12 cellular contexts compared by ENCODE assay signal in genomic region chr12:69348162-69348938, GRCh38. TPM values are rescaled to one million over a fixed set of nuclear protein-coding genes. Genes with fewer than 3 reads are reported as not detected.
DNase-seq lines count a peak whose midpoint lies in the region; ATAC-seq and TF ChIP-seq lines count a peak whose summit lies in the region.
"Had no signal": no experiment of that assay in that cellular context is flagged by ENCODE, and none has a peak within 500 bp of the region (broad histone marks: within the 10 kb centered on the region; RNA-seq: fewer than 3 reads in every experiment).

LYZ (plus strand) TSS chr12:69348381; CDS start chr12:69348409, 28 bp downstream.

- H3K4me3 Mint-ChIP-seq in MCF 10A (ENCODE audit: unreplicated experiment), result no peak within 1 kb of the TSS
- H3K4me3 Mint-ChIP-seq in naive thymus-derived CD4-positive, alpha-beta T cell, result no peak within 1 kb of the TSS
- H3K4me3 Mint-ChIP-seq: nephron had no signal

- H3K4me1 ChIP-seq in breast epithelium, result no peaks in the 10 kb centered on the region
- peaks cover 0 to 3% of the 10 kb centered on the region in 2 donors for H3K4me1 ChIP-seq in naive thymus-derived CD4-positive, alpha-beta T cell (ENCODE audit: control insufficient read depth in 2 of 2, insufficient read depth in 2 of 2, low read length in 2 of 2)
- no peaks in the 10 kb centered on the region for H3K4me1 ChIP-seq in BE2C
- H3K4me1 ChIP-seq: foreskin keratinocyte had no signal

- no peak for TF ChIP-seq CTCF in breast epithelium (IDR thresholded peaks at IDR 0.05)
- TF ChIP-seq CTCF in MCF 10A (IDR thresholded peaks at IDR 0.05; ENCODE audit: unreplicated experiment), result no peak
- no peak for TF ChIP-seq CTCF in BE2C (IDR thresholded peaks at IDR 0.05; ENCODE audit: low read depth, low read length)

- H3K4me3 ChIP-seq in breast epithelium, result peak within 1 kb of the TSS in 1 of 3 donors; percentile 12
- H3K4me3 ChIP-seq in naive thymus-derived CD4-positive, alpha-beta T cell (ENCODE audit: low read length), result no peak within 1 kb of the TSS
- H3K4me3 ChIP-seq in BE2C (ENCODE audit: low read depth, low read length), result no peak within 1 kb of the TSS
- H3K4me3 ChIP-seq: cardiac muscle cell had no signal

- H3K9me3 Mint-ChIP-seq in MCF 10A (ENCODE audit: unreplicated experiment), result no peaks in the 10 kb centered on the region
- H3K9me3 Mint-ChIP-seq in naive thymus-derived CD4-positive, alpha-beta T cell, result no peaks in the 10 kb centered on the region
- H3K9me3 Mint-ChIP-seq: nephron had no signal

- CTCF ChIA-PET in MCF 10A (lab: Yijun Ruan, JAX), result interaction anchor here (0.5 to 2.8 kb wide), 5 partner anchors 9 to 1187 kb away, joined by 3 to 13 read pairs (median 3); no protein-coding TSS in a partner anchor
- CTCF ChIA-PET in naive thymus-derived CD4-positive, alpha-beta T cell (lab: Charles Lee), result interaction anchor here (1.4 kb wide), 1 partner anchor 10 kb away, joined by 3 read pairs; no protein-coding TSS in a partner anchor

- DNase-seq in breast epithelium (ENCODE audit: low spot score in 2 of 2), result no peak
- DNase-seq in MCF 10A (ENCODE audit: unreplicated experiment), result no peak
- no peak for DNase-seq in naive thymus-derived CD4-positive, alpha-beta T cell
- no peak for DNase-seq in DMS 273 (lab: John Stamatoyannopoulos, UW; ENCODE audit: unreplicated experiment)
- DNase-seq in BE2C, result no peak
- DNase-seq in A172 (ENCODE audit: low spot score), result no peak
- no peak for DNase-seq in superior temporal gyrus (ENCODE audit: extremely low spot score)
- DNase-seq: foreskin keratinocyte, NCI-H2081 had no signal

- H3K4me1 Mint-ChIP-seq in MCF 10A (ENCODE audit: insufficient read depth, unreplicated experiment), result no peaks in the 10 kb centered on the region
- peaks cover 0 to 7% (median 6%) of the 10 kb centered on the region in 7 donors for H3K4me1 Mint-ChIP-seq in naive thymus-derived CD4-positive, alpha-beta T cell
- H3K4me1 Mint-ChIP-seq: nephron had no signal

- H3K9me3 ChIP-seq in breast epithelium (no peaks in the 10 kb centered on the region), BE2C (no peaks in the 10 kb centered on the region)
- no peaks in the 10 kb centered on the region for H3K9me3 ChIP-seq in naive thymus-derived CD4-positive, alpha-beta T cell (ENCODE audit: control insufficient read depth in 2 of 3, low read length in 3 of 3)

- intact Hi-C loops in breast epithelium (cut with DNase I; ENCODE audit: low total_unique reads) (no loop called here), MCF 10A (cut with micrococcal nuclease) (no loop called here)
- intact Hi-C loops in naive thymus-derived CD4-positive, alpha-beta T cell (cut with micrococcal nuclease), result no loop called here

- no peaks in the 10 kb centered on the region for H3K36me3 ChIP-seq in breast epithelium
- no peaks in the 10 kb centered on the region for H3K36me3 ChIP-seq in naive thymus-derived CD4-positive, alpha-beta T cell (ENCODE audit: control insufficient read depth in 2 of 3, insufficient read depth in 3 of 3, low read length in 3 of 3)
- no peaks in the 10 kb centered on the region for H3K36me3 ChIP-seq in BE2C
- H3K36me3 ChIP-seq: cardiac muscle cell had no signal

- H3K36me3 Mint-ChIP-seq in MCF 10A (ENCODE audit: insufficient read depth, unreplicated experiment), result no peaks in the 10 kb centered on the region
- H3K36me3 Mint-ChIP-seq in naive thymus-derived CD4-positive, alpha-beta T cell, result no peaks in the 10 kb centered on the region

- no peak within 1 kb of the TSS for H3K27ac ChIP-seq in breast epithelium
- H3K27ac ChIP-seq in naive thymus-derived CD4-positive, alpha-beta T cell (ENCODE audit: low read depth, low read length), result no peak within 1 kb of the TSS
- H3K27ac ChIP-seq: cardiac muscle cell, foreskin keratinocyte had no signal

- no peak within 1 kb of the TSS for H3K27ac Mint-ChIP-seq in MCF 10A (ENCODE audit: low read depth, unreplicated experiment)
- peak within 1 kb of the TSS in 1 of 9 donors; percentile 10 for H3K27ac Mint-ChIP-seq in naive thymus-derived CD4-positive, alpha-beta T cell
- H3K27ac Mint-ChIP-seq: nephron had no signal

- no peaks in the 10 kb centered on the region for H3K27me3 Mint-ChIP-seq in MCF 10A (ENCODE audit: insufficient read depth, unreplicated experiment)
- peaks cover 0 to 17% (median 0%) of the 10 kb centered on the region in 5 donors for H3K27me3 Mint-ChIP-seq in naive thymus-derived CD4-positive, alpha-beta T cell

- no peak for TF ChIP-seq POLR2A in breast epithelium (IDR thresholded peaks at IDR 0.05)

- H3K27me3 ChIP-seq in breast epithelium (no peaks in the 10 kb centered on the region), BE2C (peaks cover 26% of the 10 kb centered on the region)
- no peaks in the 10 kb centered on the region for H3K27me3 ChIP-seq in naive thymus-derived CD4-positive, alpha-beta T cell (ENCODE audit: control insufficient read depth in 2 of 2, insufficient read depth in 2 of 2, low read length in 2 of 2)
- H3K27me3 ChIP-seq: cardiac muscle cell, foreskin keratinocyte had no signal

- POLR2A ChIA-PET in MCF 10A (lab: Yijun Ruan, JAX), result no interaction called here
- POLR2A ChIA-PET in naive thymus-derived CD4-positive, alpha-beta T cell (lab: Charles Lee), result interaction anchor here (0.7 to 3.7 kb wide), 4 partner anchors 9 to 101 kb away, joined by 3 to 29 read pairs (median 5); no protein-coding TSS in a partner anchor

- no TSS peak for BruUV-seq in MCF 10A (replicated peaks; lab: Mats Ljungman, UMichigan)

- peak; percentile 22 for ATAC-seq in esophagus mucosa
- ATAC-seq in naive thymus-derived CD4-positive, alpha-beta T cell, result peak; percentile 89
- ATAC-seq: foreskin keratinocyte had no signal

RNA-seq across cellular contexts. Expression of gene LYZ, which starts in this region (rescaled TPM):
- 10 to 100 TPM; 13.4 to 99.9 (median 57.1) TPM for total RNA-seq in breast epithelium
- not detected in 2 replicates for total RNA-seq in MCF 10A (2022)
- 13.0 TPM for total RNA-seq in esophagus mucosa
- total RNA-seq in naive thymus-derived CD4-positive, alpha-beta T cell, result 1,000 to 10,000 TPM in 1 of 5 experiments, 100 to 1,000 TPM in 1, 10 to 100 TPM in 2, 1 to 10 TPM in 1; 1.1 to 2,445 (median 48.5) TPM
- 1 to 10 TPM; 1.7 to 5.7 TPM for polyA plus RNA-seq in naive thymus-derived CD4-positive, alpha-beta T cell
- polyA plus RNA-seq in BE2C (2012; ENCODE audit: insufficient read depth, insufficient read length, low read depth), result not detected
- 0.07 and 2.3 TPM in 2 replicates for total RNA-seq in A172 (2014; rRNA removed; shearing (Covaris generic))
- total RNA-seq: foreskin keratinocyte had no signal
- polyA plus RNA-seq: foreskin keratinocyte had no signal
